1 cellular context compared by ENCODE assay signal in genomic region chr17:49424276-49425003, GRCh38.
TF ChIP-seq lines count a peak whose summit lies in the region.

No MANE protein-coding gene starts in this region.

TF ChIP-seq in SK-N-SH, 30 proteins besides CTCF, POLR2A, EP300 and RAD21 (continued from another document):
- peak; percentile 63; the same call in 1 of the 2 replicates for TF ChIP-seq NFIC (IDR thresholded peaks at IDR 0.05; ENCODE audit: borderline replicate concordance)
TF ChIP-seq in SK-N-SH: peak in this region for 2; not testable (repeated sequence) for 28.
